ENCODE assay signal across 9 cellular contexts in the genomic region with DNA sequence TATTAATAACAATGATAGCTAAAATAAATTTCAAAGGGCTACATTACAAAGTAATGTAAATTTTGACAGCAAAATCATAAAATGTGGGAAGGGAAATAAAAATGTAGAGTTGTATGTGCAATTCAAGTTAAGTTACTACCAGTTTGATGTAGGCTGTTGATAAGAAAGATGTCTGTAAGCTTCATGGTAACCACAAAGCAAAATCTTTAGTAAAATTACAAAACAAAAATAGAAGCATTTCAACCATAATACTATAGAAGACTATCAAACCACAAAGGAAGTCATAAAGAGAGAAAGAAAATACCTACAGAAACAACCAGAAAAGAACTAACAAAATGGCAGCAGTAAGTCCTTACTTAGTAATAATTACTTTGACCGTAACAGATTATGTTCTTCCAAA.
"Had no signal": no experiment of that assay in that cellular context is flagged by ENCODE, and none has a peak within 500 bp of the region (broad histone marks: within the 10 kb centered on the region; RNA-seq: fewer than 3 reads in every experiment).

No MANE protein-coding gene starts in this region.

- ATAC-seq: GM23338, HCT116 had no signal

- H3K4me1 ChIP-seq: HAP-1 had no signal

- H3K4me3 ChIP-seq: GM23248, GM23338, HAP-1 had no signal

- DNase-seq: GM23248, GOT3, H7, H9, HCEC 1CT, HFFc6 had no signal

- H3K27ac ChIP-seq: GM23248 had no signal

- H3K9me3 ChIP-seq: HAP-1 had no signal

- H3K4me2 ChIP-seq: GM23338 had no signal

- H2AFZ ChIP-seq: GM23248, GM23338 had no signal

- H3K9ac ChIP-seq: GM23248 had no signal

- H3K36me3 ChIP-seq: HAP-1 had no signal
